In genomic region chr17:58232707-58233156, GRCh38 we compare ENCODE assay signal across 2 cellular contexts.
TF ChIP-seq lines count a peak whose summit lies in the region.

No MANE protein-coding gene starts in this region.

TF ChIP-seq in HCT116, 20 proteins besides CTCF, POLR2A, EP300 and RAD21:
- TF ChIP-seq SRF (IDR thresholded peaks at IDR 0.05; ENCODE audit: low read depth) (no peak), SP1 (IDR thresholded peaks at IDR 0.05; ENCODE audit: low read depth) (no peak), JUND (IDR thresholded peaks at IDR 0.05) (no peak), SIN3A (IDR thresholded peaks at IDR 0.05; ENCODE audit: low read depth) (no peak), ZBTB33 (IDR thresholded peaks at IDR 0.05; ENCODE audit: extremely low read depth, insufficient replicate concordance, low read length) (no peak), REST (IDR thresholded peaks at IDR 0.05; ENCODE audit: low read depth) (no peak), CEBPB (IDR thresholded peaks at IDR 0.05; ENCODE audit: low read depth) (no peak), CBX3 (IDR thresholded peaks at IDR 0.05; ENCODE audit: low read depth) (no peak), EZH2 (IDR thresholded peaks at IDR 0.05) (no peak), ZFX (IDR thresholded peaks at IDR 0.05) (no peak)

TF ChIP-seq in endothelial cell of umbilical vein, 7 proteins besides CTCF, POLR2A, EP300 and RAD21:
- TF ChIP-seq MYC (IDR thresholded peaks at IDR 0.05; ENCODE audit: low read depth, low read length) (no peak), MAX (IDR thresholded peaks at IDR 0.05; ENCODE audit: insufficient read depth, insufficient read length) (no peak), EZH2 (IDR thresholded peaks at IDR 0.05; ENCODE audit: borderline replicate concordance, low read depth, low read length, severe bottlenecking) (no peak), GATA2 (IDR thresholded peaks at IDR 0.05; ENCODE audit: insufficient read depth, insufficient read length, low read depth, low read length) (no peak), POLR2AphosphoS5 (IDR thresholded peaks at IDR 0.05; ENCODE audit: insufficient read depth, low read depth, low read length) (no peak), FOS (IDR thresholded peaks at IDR 0.05; ENCODE audit: borderline replicate concordance, insufficient read depth, low read length) (no peak), JUN (IDR thresholded peaks at IDR 0.05; ENCODE audit: borderline replicate concordance, insufficient read depth, insufficient read length, low read depth) (no peak)
